ENCODE assay signal across 1 cellular context in the genomic region with DNA sequence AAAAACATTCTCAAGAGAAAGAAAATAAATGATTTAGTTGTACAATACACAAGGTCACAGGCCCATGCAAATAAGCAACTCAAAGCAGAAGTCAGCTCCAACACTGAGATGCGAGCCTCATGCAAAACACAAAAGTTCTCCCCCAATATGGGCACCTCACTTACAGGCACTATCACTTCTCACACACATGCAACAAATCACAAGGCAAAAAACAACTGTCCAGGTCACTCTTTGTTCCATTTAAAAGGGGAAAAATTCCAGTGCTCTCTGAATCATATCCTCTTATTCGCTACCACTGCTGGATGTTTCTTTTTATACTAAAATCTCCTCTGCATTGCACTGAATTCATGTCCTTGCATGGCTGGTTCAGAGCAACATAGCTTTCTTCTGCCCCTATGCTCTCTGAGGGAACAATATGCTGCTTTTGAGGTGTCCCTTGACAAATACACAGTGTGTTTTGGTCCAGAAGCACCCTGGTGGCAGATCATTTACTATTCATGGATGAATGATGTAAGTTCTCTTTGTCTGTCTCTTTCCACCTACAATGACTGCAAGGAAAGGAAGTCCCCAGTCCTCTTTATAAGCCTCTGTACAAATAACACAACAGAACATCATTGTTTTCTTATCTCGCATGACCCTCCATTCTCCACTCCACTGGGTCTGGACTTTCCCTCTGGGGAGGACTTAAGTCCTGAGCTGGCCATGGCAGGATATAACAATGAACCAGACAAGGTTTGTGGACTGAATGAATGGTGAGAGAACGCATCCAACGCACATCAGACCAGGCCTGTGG.
TF ChIP-seq lines count a peak whose summit lies in the region.

No MANE protein-coding gene starts in this region.

TF ChIP-seq in HepG2, 621 proteins besides CTCF, POLR2A, EP300 and RAD21 (continued from another document and continues in another):
- TF ChIP-seq, protein P1, sequence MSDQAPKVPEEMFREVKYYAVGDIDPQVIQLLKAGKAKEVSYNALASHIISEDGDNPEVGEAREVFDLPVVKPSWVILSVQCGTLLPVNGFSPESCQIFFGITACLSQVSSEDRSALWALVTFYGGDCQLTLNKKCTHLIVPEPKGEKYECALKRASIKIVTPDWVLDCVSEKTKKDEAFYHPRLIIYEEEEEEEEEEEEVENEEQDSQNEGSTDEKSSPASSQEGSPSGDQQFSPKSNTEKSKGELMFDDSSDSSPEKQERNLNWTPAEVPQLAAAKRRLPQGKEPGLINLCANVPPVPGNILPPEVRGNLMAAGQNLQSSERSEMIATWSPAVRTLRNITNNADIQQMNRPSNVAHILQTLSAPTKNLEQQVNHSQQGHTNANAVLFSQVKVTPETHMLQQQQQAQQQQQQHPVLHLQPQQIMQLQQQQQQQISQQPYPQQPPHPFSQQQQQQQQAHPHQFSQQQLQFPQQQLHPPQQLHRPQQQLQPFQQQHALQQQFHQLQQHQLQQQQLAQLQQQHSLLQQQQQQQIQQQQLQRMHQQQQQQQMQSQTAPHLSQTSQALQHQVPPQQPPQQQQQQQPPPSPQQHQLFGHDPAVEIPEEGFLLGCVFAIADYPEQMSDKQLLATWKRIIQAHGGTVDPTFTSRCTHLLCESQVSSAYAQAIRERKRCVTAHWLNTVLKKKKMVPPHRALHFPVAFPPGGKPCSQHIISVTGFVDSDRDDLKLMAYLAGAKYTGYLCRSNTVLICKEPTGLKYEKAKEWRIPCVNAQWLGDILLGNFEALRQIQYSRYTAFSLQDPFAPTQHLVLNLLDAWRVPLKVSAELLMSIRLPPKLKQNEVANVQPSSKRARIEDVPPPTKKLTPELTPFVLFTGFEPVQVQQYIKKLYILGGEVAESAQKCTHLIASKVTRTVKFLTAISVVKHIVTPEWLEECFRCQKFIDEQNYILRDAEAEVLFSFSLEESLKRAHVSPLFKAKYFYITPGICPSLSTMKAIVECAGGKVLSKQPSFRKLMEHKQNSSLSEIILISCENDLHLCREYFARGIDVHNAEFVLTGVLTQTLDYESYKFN (CRISPR knock-in tag; conservative IDR thresholded peaks at IDR 0.05): peak; percentile 61
- TF ChIP-seq, protein P2, sequence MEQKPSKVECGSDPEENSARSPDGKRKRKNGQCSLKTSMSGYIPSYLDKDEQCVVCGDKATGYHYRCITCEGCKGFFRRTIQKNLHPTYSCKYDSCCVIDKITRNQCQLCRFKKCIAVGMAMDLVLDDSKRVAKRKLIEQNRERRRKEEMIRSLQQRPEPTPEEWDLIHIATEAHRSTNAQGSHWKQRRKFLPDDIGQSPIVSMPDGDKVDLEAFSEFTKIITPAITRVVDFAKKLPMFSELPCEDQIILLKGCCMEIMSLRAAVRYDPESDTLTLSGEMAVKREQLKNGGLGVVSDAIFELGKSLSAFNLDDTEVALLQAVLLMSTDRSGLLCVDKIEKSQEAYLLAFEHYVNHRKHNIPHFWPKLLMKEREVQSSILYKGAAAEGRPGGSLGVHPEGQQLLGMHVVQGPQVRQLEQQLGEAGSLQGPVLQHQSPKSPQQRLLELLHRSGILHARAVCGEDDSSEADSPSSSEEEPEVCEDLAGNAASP (CRISPR knock-in tag; IDR thresholded peaks at IDR 0.05; ENCODE audit: borderline replicate concordance): 0 out of 2 replicates have a peak, but pooled peaks have one; percentile 26
- TF ChIP-seq RFXAP (CRISPR knock-in tag; IDR thresholded peaks at IDR 0.05; ENCODE audit: borderline replicate concordance) (no peak), ZNF224 (CRISPR knock-in tag; IDR thresholded peaks at IDR 0.05) (no peak), HNRNPLL (IDR thresholded peaks at IDR 0.05; ENCODE audit: low read depth, low read length, poor library complexity, severe bottlenecking) (no peak), ZNF382 (CRISPR knock-in tag; IDR thresholded peaks at IDR 0.05; ENCODE audit: borderline replicate concordance) (no peak), ZNF17 (CRISPR knock-in tag; IDR thresholded peaks at IDR 0.05) (no peak), RELA (CRISPR knock-in tag; IDR thresholded peaks at IDR 0.05) (peak; percentile 32; the same call in 1 of the 2 replicates), KDM5B (CRISPR knock-in tag; IDR thresholded peaks at IDR 0.05; ENCODE audit: borderline replicate concordance) (no peak), CREM (IDR thresholded peaks at IDR 0.05) (peak; percentile 39; the same call in 1 of the 2 replicates), CREM (CRISPR knock-in tag; IDR thresholded peaks at IDR 0.05) (no peak), HMG20A (CRISPR knock-in tag; IDR thresholded peaks at IDR 0.05; ENCODE audit: borderline replicate concordance) (peak; percentile 67; the same call in 1 of the 2 replicates), ZNF879 (CRISPR knock-in tag; IDR thresholded peaks at IDR 0.05) (no peak), RARA (CRISPR knock-in tag; IDR thresholded peaks at IDR 0.05) (peak; percentile 65), SOX13 (IDR thresholded peaks at IDR 0.05) (peak; percentile 99), SOX13 (CRISPR knock-in tag; conservative IDR thresholded peaks at IDR 0.05 in 1 of 2, IDR thresholded peaks at IDR 0.05 in 1 of 2) (peak in 1 of 2 experiments; percentile 100; a peak in 2 of 4 replicates), SOX6 (IDR thresholded peaks at IDR 0.05) (no peak), SOX6 (CRISPR knock-in tag; IDR thresholded peaks at IDR 0.05) (peak; percentile 97), ZNF263 (CRISPR knock-in tag; IDR thresholded peaks at IDR 0.05) (peak; percentile 85), MED13 (CRISPR knock-in tag; IDR thresholded peaks at IDR 0.05) (no peak), ZNF567 (CRISPR knock-in tag; IDR thresholded peaks at IDR 0.05; ENCODE audit: borderline replicate concordance) (no peak), RXRA (CRISPR knock-in tag; IDR thresholded peaks at IDR 0.05) (peak; percentile 35; the same call in 1 of the 2 replicates), ZMYM2 (CRISPR knock-in tag; IDR thresholded peaks at IDR 0.05) (0 out of 2 replicates have a peak, but pooled peaks have one; percentile 30), ZNF350 (CRISPR knock-in tag; IDR thresholded peaks at IDR 0.05; ENCODE audit: borderline replicate concordance, low read depth) (no peak), POGZ (CRISPR knock-in tag; IDR thresholded peaks at IDR 0.05) (peak; percentile 43; the same call in 1 of the 2 replicates), ZNF180 (CRISPR knock-in tag; IDR thresholded peaks at IDR 0.05; ENCODE audit: borderline replicate concordance, low read depth) (no peak), FOXA1 (IDR thresholded peaks at IDR 0.05) (no peak), FOXA1 (CRISPR knock-in tag; IDR thresholded peaks at IDR 0.05) (peak; percentile 39; the same call in 1 of the 2 replicates), FOSL2 (CRISPR knock-in tag; IDR thresholded peaks at IDR 0.05) (peak; percentile 29; the same call in 1 of the 2 replicates), ETV5 (CRISPR knock-in tag; IDR thresholded peaks at IDR 0.05; ENCODE audit: borderline replicate concordance) (peak; percentile 61; the same call in 1 of the 2 replicates)
- TF ChIP-seq, protein P3, sequence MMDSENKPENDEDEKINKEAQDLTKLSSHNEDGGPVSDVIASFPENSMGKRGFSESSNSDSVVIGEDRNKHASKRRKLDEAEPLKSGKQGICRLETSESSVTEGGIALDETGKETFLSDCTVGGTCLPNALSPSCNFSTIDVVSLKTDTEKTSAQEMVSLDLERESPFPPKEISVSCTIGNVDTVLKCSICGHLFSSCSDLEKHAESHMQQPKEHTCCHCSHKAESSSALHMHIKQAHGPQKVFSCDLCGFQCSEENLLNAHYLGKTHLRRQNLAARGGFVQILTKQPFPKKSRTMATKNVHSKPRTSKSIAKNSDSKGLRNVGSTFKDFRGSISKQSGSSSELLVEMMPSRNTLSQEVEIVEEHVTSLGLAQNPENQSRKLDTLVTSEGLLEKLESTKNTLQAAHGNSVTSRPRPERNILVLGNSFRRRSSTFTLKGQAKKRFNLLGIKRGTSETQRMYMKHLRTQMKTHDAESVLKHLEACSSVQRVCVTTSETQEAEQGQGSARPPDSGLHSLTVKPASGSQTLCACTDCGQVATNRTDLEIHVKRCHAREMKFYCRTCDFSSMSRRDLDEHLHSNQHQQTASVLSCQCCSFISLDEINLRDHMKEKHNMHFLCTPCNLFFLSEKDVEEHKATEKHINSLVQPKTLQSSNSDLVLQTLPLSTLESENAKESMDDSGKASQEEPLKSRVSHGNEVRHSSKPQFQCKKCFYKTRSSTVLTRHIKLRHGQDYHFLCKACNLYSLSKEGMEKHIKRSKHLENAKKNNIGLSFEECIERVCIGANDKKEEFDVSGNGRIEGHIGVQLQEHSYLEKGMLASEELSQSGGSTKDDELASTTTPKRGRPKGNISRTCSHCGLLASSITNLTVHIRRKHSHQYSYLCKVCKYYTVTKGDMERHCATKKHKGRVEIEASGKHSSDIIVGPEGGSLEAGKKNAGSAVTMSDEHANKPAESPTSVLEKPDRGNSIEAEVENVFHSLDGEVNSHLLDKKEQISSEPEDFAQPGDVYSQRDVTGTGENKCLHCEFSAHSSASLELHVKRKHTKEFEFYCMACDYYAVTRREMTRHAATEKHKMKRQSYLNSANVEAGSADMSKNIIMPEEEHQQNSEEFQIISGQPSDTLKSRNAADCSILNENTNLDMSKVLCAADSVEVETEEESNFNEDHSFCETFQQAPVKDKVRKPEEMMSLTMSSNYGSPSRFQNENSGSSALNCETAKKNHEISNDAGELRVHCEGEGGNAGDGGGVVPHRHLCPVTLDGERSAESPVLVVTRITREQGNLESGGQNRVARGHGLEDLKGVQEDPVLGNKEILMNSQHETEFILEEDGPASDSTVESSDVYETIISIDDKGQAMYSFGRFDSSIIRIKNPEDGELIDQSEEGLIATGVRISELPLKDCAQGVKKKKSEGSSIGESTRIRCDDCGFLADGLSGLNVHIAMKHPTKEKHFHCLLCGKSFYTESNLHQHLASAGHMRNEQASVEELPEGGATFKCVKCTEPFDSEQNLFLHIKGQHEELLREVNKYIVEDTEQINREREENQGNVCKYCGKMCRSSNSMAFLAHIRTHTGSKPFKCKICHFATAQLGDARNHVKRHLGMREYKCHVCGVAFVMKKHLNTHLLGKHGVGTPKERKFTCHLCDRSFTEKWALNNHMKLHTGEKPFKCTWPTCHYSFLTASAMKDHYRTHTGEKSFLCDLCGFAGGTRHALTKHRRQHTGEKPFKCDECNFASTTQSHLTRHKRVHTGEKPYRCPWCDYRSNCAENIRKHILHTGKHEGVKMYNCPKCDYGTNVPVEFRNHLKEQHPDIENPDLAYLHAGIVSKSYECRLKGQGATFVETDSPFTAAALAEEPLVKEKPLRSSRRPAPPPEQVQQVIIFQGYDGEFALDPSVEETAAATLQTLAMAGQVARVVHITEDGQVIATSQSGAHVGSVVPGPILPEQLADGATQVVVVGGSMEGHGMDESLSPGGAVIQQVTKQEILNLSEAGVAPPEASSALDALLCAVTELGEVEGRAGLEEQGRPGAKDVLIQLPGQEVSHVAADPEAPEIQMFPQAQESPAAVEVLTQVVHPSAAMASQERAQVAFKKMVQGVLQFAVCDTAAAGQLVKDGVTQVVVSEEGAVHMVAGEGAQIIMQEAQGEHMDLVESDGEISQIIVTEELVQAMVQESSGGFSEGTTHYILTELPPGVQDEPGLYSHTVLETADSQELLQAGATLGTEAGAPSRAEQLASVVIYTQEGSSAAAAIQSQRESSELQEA (CRISPR knock-in tag; IDR thresholded peaks at IDR 0.05; ENCODE audit: not compliant biosample characterization): no peak
- TF ChIP-seq, protein P4, sequence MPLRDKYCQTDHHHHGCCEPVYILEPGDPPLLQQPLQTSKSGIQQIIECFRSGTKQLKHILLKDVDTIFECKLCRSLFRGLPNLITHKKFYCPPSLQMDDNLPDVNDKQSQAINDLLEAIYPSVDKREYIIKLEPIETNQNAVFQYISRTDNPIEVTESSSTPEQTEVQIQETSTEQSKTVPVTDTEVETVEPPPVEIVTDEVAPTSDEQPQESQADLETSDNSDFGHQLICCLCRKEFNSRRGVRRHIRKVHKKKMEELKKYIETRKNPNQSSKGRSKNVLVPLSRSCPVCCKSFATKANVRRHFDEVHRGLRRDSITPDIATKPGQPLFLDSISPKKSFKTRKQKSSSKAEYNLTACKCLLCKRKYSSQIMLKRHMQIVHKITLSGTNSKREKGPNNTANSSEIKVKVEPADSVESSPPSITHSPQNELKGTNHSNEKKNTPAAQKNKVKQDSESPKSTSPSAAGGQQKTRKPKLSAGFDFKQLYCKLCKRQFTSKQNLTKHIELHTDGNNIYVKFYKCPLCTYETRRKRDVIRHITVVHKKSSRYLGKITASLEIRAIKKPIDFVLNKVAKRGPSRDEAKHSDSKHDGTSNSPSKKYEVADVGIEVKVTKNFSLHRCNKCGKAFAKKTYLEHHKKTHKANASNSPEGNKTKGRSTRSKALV (CRISPR knock-in tag; IDR thresholded peaks at IDR 0.05): no peak
- TF ChIP-seq, protein P5, sequence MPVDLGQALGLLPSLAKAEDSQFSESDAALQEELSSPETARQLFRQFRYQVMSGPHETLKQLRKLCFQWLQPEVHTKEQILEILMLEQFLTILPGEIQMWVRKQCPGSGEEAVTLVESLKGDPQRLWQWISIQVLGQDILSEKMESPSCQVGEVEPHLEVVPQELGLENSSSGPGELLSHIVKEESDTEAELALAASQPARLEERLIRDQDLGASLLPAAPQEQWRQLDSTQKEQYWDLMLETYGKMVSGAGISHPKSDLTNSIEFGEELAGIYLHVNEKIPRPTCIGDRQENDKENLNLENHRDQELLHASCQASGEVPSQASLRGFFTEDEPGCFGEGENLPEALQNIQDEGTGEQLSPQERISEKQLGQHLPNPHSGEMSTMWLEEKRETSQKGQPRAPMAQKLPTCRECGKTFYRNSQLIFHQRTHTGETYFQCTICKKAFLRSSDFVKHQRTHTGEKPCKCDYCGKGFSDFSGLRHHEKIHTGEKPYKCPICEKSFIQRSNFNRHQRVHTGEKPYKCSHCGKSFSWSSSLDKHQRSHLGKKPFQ (CRISPR knock-in tag; IDR thresholded peaks at IDR 0.05; ENCODE audit: insufficient replicate concordance): no peak
- TF ChIP-seq, protein P6, sequence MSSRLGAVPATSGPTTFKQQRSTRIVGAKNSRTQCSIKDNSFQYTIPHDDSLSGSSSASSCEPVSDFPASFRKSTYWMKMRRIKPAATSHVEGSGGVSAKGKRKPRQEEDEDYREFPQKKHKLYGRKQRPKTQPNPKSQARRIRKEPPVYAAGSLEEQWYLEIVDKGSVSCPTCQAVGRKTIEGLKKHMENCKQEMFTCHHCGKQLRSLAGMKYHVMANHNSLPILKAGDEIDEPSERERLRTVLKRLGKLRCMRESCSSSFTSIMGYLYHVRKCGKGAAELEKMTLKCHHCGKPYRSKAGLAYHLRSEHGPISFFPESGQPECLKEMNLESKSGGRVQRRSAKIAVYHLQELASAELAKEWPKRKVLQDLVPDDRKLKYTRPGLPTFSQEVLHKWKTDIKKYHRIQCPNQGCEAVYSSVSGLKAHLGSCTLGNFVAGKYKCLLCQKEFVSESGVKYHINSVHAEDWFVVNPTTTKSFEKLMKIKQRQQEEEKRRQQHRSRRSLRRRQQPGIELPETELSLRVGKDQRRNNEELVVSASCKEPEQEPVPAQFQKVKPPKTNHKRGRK (CRISPR knock-in tag; IDR thresholded peaks at IDR 0.05): no peak
- TF ChIP-seq, protein P7, sequence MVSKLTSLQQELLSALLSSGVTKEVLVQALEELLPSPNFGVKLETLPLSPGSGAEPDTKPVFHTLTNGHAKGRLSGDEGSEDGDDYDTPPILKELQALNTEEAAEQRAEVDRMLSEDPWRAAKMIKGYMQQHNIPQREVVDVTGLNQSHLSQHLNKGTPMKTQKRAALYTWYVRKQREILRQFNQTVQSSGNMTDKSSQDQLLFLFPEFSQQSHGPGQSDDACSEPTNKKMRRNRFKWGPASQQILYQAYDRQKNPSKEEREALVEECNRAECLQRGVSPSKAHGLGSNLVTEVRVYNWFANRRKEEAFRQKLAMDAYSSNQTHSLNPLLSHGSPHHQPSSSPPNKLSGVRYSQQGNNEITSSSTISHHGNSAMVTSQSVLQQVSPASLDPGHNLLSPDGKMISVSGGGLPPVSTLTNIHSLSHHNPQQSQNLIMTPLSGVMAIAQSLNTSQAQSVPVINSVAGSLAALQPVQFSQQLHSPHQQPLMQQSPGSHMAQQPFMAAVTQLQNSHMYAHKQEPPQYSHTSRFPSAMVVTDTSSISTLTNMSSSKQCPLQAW (CRISPR knock-in tag; IDR thresholded peaks at IDR 0.05): no peak
